ENCODE assay signal across 29 cellular contexts in genomic region chr6:98260382-98260781, GRCh38.
DNase-seq lines count a peak whose midpoint lies in the region; ATAC-seq, FAIRE-seq and TF ChIP-seq lines count a peak whose summit lies in the region.
"Had no signal": no experiment of that assay in that cellular context is flagged by ENCODE, and none has a peak within 500 bp of the region (broad histone marks: within the 10 kb centered on the region; RNA-seq: fewer than 3 reads in every experiment).

No MANE protein-coding gene starts in this region.

- POLR2A ChIA-PET in A549 (lab: Yijun Ruan, JAX): interaction anchor here (0.6 kb wide), 1 partner anchor 1136 kb away, joined by 4 read pairs; no protein-coding TSS in a partner anchor
- POLR2A ChIA-PET in HEK293 (lab: Yijun Ruan, JAX): no interaction called here

- H3K36me3 ChIP-seq in HEK293 (ENCODE audit: control insufficient read depth in 2 of 2, insufficient read depth in 1 of 2, low read length in 2 of 2): no peaks in the 10 kb centered on the region
- H3K36me3 ChIP-seq: BE2C; BLaER1; BLaER1 treated with 17β-estradiol and CSF1 and Interleukin-3, amounts not matched to agents 10 nM and 100 nM had no signal

- ATAC-seq in A549: no peak
- ATAC-seq: CD8-positive, alpha-beta T cell had no signal

- H3K4me1 ChIP-seq in A549: no peaks in the 10 kb centered on the region
- H3K4me1 ChIP-seq in HEK293 (ENCODE audit: control insufficient read depth, insufficient read depth, low read length): no peaks in the 10 kb centered on the region
- H3K4me1 ChIP-seq: BE2C; BLaER1; BLaER1 treated with 17β-estradiol and CSF1 and Interleukin-3, amounts not matched to agents 10 nM and 100 nM; Caco-2 had no signal

- CTCF ChIA-PET in A549 (lab: Yijun Ruan, JAX) (no interaction called here), HEK293 (lab: Yijun Ruan, JAX) (no interaction called here)

- H3K4me3 ChIP-seq in A549 (no peak overlapping the region), HEK293 (ENCODE audit: low read depth, low read length) (no peak overlapping the region)
- H3K4me3 ChIP-seq: BLaER1; BLaER1 treated with 17β-estradiol and CSF1 and Interleukin-3, amounts not matched to agents 10 nM and 100 nM had no signal

- H3K4me2 ChIP-seq in A549: no peak overlapping the region
- H3K4me2 ChIP-seq: BLaER1; BLaER1 treated with 17β-estradiol and CSF1 and Interleukin-3, amounts not matched to agents 10 nM and 100 nM had no signal

- FAIRE-seq in A549 (lab: Jason Lieb, UNC) (no peak), urothelium cell line (lab: Jason Lieb, UNC) (no peak)
- FAIRE-seq: A204.1, D721Med had no signal

- TF ChIP-seq RAD21 in A549 (conservative IDR thresholded peaks at IDR 0.05 in 1 of 2, IDR thresholded peaks at IDR 0.05 in 1 of 2): no peak

- H3K9me3 ChIP-seq in A549 (no peaks in the 10 kb centered on the region), HEK293 (ENCODE audit: control insufficient read depth, insufficient read depth, low read depth, low read length) (no peaks in the 10 kb centered on the region)
- H3K9me3 ChIP-seq: BE2C; BLaER1; BLaER1 treated with 17β-estradiol and CSF1 and Interleukin-3, amounts not matched to agents 10 nM and 100 nM; Caco-2 had no signal

- 2% methylated on average over 2 of the region's 2 CpGs for WGBS in A549 (ENCODE audit: missing lambda C conversion rate)

- no peak overlapping the region for H3K27ac ChIP-seq in A549
- H3K27ac ChIP-seq in HEK293 (ENCODE audit: extremely low read depth, low read depth, low read length): no peak overlapping the region
- H3K27ac ChIP-seq: 22Rv1; BLaER1; BLaER1 treated with 17β-estradiol and CSF1 and Interleukin-3, amounts not matched to agents 10 nM and 100 nM; C4-2B had no signal

- no peak for TF ChIP-seq POLR2A in A549 (IDR thresholded peaks at IDR 0.05; ENCODE audit: low read length)

- no peak for TF ChIP-seq EP300 in A549 (IDR thresholded peaks at IDR 0.05)

- TF ChIP-seq CTCF in A549 (IDR thresholded peaks at IDR 0.05): no peak
- TF ChIP-seq CTCF in HEK293 (tag by site-specific recombination; IDR thresholded peaks at IDR 0.05): no peak

- no peak for DNase-seq in A549 (ENCODE audit: low read depth in 1 of 2, low spot score in 1 of 2)
- no peak for DNase-seq in DMS 273 treated with DMSO at 0.1 percent for 48 hours (lab: John Stamatoyannopoulos, UW)
- DNase-seq in urothelium cell line (ENCODE audit: low spot score): no peak
- DNase-seq: 8988T; ACHN; AML-193; BE2C; C1 segment of cervical spinal cord; Caco-2; Calu3; CD4-positive, alpha-beta memory T cell; CD4-positive, alpha-beta T cell; CD4-positive, CD25-positive, alpha-beta regulatory T cell; CD8-positive, alpha-beta memory T cell; CD8-positive, alpha-beta T cell; COR-L47; DMS153; DMS53; DMS79; DMS79 treated with DMSO at 0.1 percent for 48 hours; DND-41; EL had no signal

TF ChIP-seq in A549, 52 proteins besides CTCF, POLR2A, EP300 and RAD21:
- no peak for TF ChIP-seq HOXB5 (CRISPR knock-in tag; IDR thresholded peaks at IDR 0.05)
- TF ChIP-seq ZC3H11A (IDR thresholded peaks at IDR 0.05): 0 out of 2 replicates have a peak, but pooled peaks have one; percentile 19

TF ChIP-seq in HEK293, 187 proteins besides CTCF, POLR2A, EP300 and RAD21 (continues in another document):
- TF ChIP-seq ZNF521 (tag by site-specific recombination; IDR thresholded peaks at IDR 0.05): no peak
- TF ChIP-seq ZBTB21 (tag by site-specific recombination; IDR thresholded peaks at IDR 0.05): 0 out of 2 replicates have a peak, but pooled peaks have one; percentile 23
- TF ChIP-seq SCRT1 (tag by site-specific recombination; IDR thresholded peaks at IDR 0.05; ENCODE audit: borderline replicate concordance): no peak
- TF ChIP-seq ZNF362 (tag by site-specific recombination; IDR thresholded peaks at IDR 0.05): no peak
- no peak for TF ChIP-seq MZF1 (tag by site-specific recombination; IDR thresholded peaks at IDR 0.05; ENCODE audit: borderline replicate concordance)
- no peak for TF ChIP-seq REST (tag by site-specific recombination; IDR thresholded peaks at IDR 0.05)
- TF ChIP-seq KLF8 (tag by site-specific recombination; IDR thresholded peaks at IDR 0.05): no peak
- no peak for TF ChIP-seq ZNF560 (tag by site-specific recombination; IDR thresholded peaks at IDR 0.05; ENCODE audit: borderline replicate concordance)
- TF ChIP-seq ZNF121 (tag by site-specific recombination; IDR thresholded peaks at IDR 0.05): no peak
- no peak for TF ChIP-seq ZNF585B (tag by site-specific recombination; IDR thresholded peaks at IDR 0.05)
- TF ChIP-seq ZNF26 (tag by site-specific recombination; IDR thresholded peaks at IDR 0.05): no peak
- no peak for TF ChIP-seq ZNF830 (tag by site-specific recombination; IDR thresholded peaks at IDR 0.05; ENCODE audit: low read depth)
- TF ChIP-seq ZNF354C (tag by site-specific recombination; IDR thresholded peaks at IDR 0.05; ENCODE audit: borderline replicate concordance, low read depth): no peak
- TF ChIP-seq ZNF146 (tag by site-specific recombination; IDR thresholded peaks at IDR 0.05): no peak
- no peak for TF ChIP-seq ZBTB7A (tag by site-specific recombination; IDR thresholded peaks at IDR 0.05; ENCODE audit: low read depth)
